ENCODE assay signal across 11 cellular contexts in the genomic region with DNA sequence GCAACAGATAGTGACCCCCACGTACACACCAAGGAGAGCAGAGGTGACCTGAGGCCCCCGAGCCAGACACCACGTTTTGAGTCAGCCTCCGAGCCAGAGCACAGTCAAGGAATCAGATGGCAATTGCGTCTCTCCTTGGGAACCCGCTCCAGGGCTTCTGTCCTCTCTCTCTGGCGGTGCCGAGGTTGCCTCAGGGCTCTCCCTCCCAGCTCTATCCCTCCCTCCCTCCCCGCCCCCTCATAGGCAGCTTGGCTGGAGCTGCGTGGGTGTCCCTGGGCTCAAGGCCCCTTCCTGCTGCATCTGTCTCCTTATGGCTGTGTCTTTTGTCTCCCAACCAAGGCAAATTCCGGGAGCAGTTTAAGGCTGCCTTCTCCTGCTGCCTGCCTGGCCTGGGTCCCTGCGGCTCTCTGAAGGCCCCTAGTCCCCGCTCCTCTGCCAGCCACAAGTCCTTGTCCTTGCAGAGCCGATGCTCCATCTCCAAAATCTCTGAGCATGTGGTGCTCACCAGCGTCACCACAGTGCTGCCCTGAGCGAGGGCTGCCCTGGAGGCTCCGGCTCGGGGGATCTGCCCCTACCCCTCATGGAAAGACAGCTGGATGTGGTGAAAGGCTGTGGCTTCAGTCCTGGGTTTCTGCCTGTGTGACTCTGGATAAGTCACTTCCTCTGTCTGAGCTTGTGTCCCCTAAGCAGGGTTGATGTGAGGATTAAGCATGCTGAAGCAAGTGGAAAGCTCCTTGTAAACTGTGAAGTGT. TPM values are rescaled to one million over a fixed set of nuclear protein-coding genes. Genes with fewer than 3 reads are reported as not detected.
DNase-seq lines count a peak whose midpoint lies in the region; ATAC-seq, FAIRE-seq and TF ChIP-seq lines count a peak whose summit lies in the region.
"Had no signal": no experiment of that assay in that cellular context is flagged by ENCODE, and none has a peak within 500 bp of the region (broad histone marks: within the 10 kb centered on the region; RNA-seq: fewer than 3 reads in every experiment).

No MANE protein-coding gene starts in this region.

- H3K4me1 ChIP-seq in astrocyte (ENCODE audit: insufficient read depth, low read length) = peaks cover 35% of the 10 kb centered on the region
- peaks cover 24 to 42% (median 34%) of the 10 kb centered on the region in 4 donors for H3K4me1 ChIP-seq in stomach

- no peaks in the 10 kb centered on the region for H3K27me3 ChIP-seq in astrocyte (ENCODE audit: insufficient read depth, low read length)
- no peaks in the 10 kb centered on the region for H3K27me3 ChIP-seq in stomach

- H3K4me3 Mint-ChIP-seq in astrocyte (ENCODE audit: unreplicated experiment) = no peak overlapping the region
- H3K4me3 Mint-ChIP-seq: immature natural killer cell had no signal

- intact Hi-C loops in stomach (cut with DNase I; ENCODE audit: low total_unique reads) = no loop called here

- no peaks in the 10 kb centered on the region for H3K9me3 ChIP-seq in astrocyte (ENCODE audit: insufficient read depth, low read depth, low read length)
- H3K9me3 ChIP-seq in stomach = no peaks in the 10 kb centered on the region

- H3K9me3 Mint-ChIP-seq in astrocyte (ENCODE audit: unreplicated experiment) = no peaks in the 10 kb centered on the region
- H3K9me3 Mint-ChIP-seq: immature natural killer cell had no signal

- H3K27ac ChIP-seq in astrocyte (ENCODE audit: low read depth, low read length) = no peak overlapping the region
- peak overlapping the region; percentile 74 to 87 (median 80) for H3K27ac ChIP-seq in stomach
- H3K27ac ChIP-seq: HL-60 had no signal

- no peaks in the 10 kb centered on the region for H3K27me3 Mint-ChIP-seq in astrocyte (ENCODE audit: low read depth, unreplicated experiment)

- 66 to 86% (median 82%) methylated on average over 17 to 18 of the region's 18 CpGs for WGBS in stomach, 5 donors

- FAIRE-seq in astrocyte (lab: Jason Lieb, UNC) = peak; percentile 39

- H3K4me2 ChIP-seq in astrocyte (ENCODE audit: low read length) = peak overlapping the region; percentile 67

- H4K20me1 ChIP-seq in astrocyte (ENCODE audit: insufficient read depth, low read length) = peaks cover 47% of the 10 kb centered on the region

- no peak for TF ChIP-seq CTCF in astrocyte (IDR thresholded peaks at IDR 0.05; ENCODE audit: insufficient read depth, low read depth, low read length)
- no peak for TF ChIP-seq CTCF in stomach (IDR thresholded peaks at IDR 0.05)

- peaks cover 35% of the 10 kb centered on the region for H3K4me1 Mint-ChIP-seq in astrocyte (ENCODE audit: low read depth, unreplicated experiment)

- no peaks in the 10 kb centered on the region for H3K79me2 ChIP-seq in astrocyte (ENCODE audit: insufficient read depth, low read length)

- DNase-seq in HT1080 (ENCODE audit: low read depth) (peak; percentile 49), astrocyte (ENCODE audit: low read depth) (no peak), islet precursor cell (peak; percentile 94), stomach (no peak)
- DNase-seq in activated CD8-positive, alpha-beta memory T cell treated with anti-CD3 and anti-CD28 coated beads for 24 hours = no peak
- no peak for DNase-seq in effector CD4-positive, alpha-beta T cell
- DNase-seq: immature natural killer cell, NCI-H510A treated with DMSO at 0.1 percent for 48 hours had no signal

- no peak for ATAC-seq in HG02870 (IDR thresholded peaks at IDR 0.05; ENCODE audit: unreplicated experiment)
- ATAC-seq: activated CD4-positive, CD25-positive, alpha-beta regulatory T cell treated with anti-CD3 and anti-CD28 coated beads, Interleukin-2, amount 50 U/mL, for 24 hours had no signal

- H3K4me3 ChIP-seq in astrocyte (ENCODE audit: insufficient read depth, low read depth, low read length) (no peak overlapping the region), stomach (no peak overlapping the region)

- H3K36me3 ChIP-seq in astrocyte (ENCODE audit: insufficient read depth, low read length) = peaks cover 11% of the 10 kb centered on the region
- H3K36me3 ChIP-seq in stomach = peaks cover 27 to 46% (median 43%) of the 10 kb centered on the region in 4 donors

- no peak for TF ChIP-seq EP300 in stomach (IDR thresholded peaks at IDR 0.05)

- peaks cover 24% of the 10 kb centered on the region for H3K36me3 Mint-ChIP-seq in astrocyte (ENCODE audit: low read depth, unreplicated experiment)

- H3K9ac ChIP-seq in astrocyte (ENCODE audit: low read length) = peak overlapping the region; percentile 2

- peak overlapping the region; percentile 67 for H3K27ac Mint-ChIP-seq in astrocyte (ENCODE audit: unreplicated experiment)
- H3K27ac Mint-ChIP-seq: immature natural killer cell had no signal

- no peak for TF ChIP-seq POLR2A in stomach (IDR thresholded peaks at IDR 0.05)

- peak overlapping the region; percentile 14 for H2AFZ ChIP-seq in astrocyte (ENCODE audit: low read depth, low read length)

RNA-seq across cellular contexts. Expression of gene HCRTR1, which starts 9.1 kb away (rescaled TPM):
- not detected in 2 replicates for total RNA-seq in HT1080 (2014; rRNA removed; shearing (Covaris generic))
- polyA plus RNA-seq in HT1080 (2015; cell fraction: cytosol; rRNA removed) = 0.06 and 0.07 TPM in 2 replicates
- 0.20 TPM in 1 of 2 replicates, not detected in the other for polyA plus RNA-seq in HT1080 (2015; cell fraction: nucleus; rRNA removed)
- total RNA-seq in astrocyte (not detected in 2 replicates), stomach (not detected)
- polyA plus RNA-seq in stomach = not detected
- polyA plus RNA-seq: immature natural killer cell had no signal

RNA-seq across cellular contexts. Expression of gene PEF1, which starts 18.0 kb away (rescaled TPM):
- 80.9 and 125 TPM in 2 replicates for total RNA-seq in HT1080 (2014; rRNA removed; shearing (Covaris generic))
- 70.5 and 73.9 TPM in 2 replicates for polyA plus RNA-seq in HT1080 (2015; cell fraction: cytosol; rRNA removed)
- polyA plus RNA-seq in HT1080 (2015; cell fraction: nucleus; rRNA removed) = 66.3 and 70.7 TPM in 2 replicates
- total RNA-seq in astrocyte (56.3 and 57.9 TPM in 2 replicates), stomach (10 to 100 TPM; 19.7 to 91.0 (median 69.6) TPM)
- 10 to 100 TPM; 54.7 to 71.9 (median 62.7) TPM for polyA plus RNA-seq in stomach

RNA-seq across cellular contexts. Expression of gene TINAGL1, which starts 50.3 kb away (rescaled TPM):
- 14.5 and 16.0 TPM in 2 replicates for total RNA-seq in HT1080 (2014; rRNA removed; shearing (Covaris generic))
- polyA plus RNA-seq in HT1080 (2015; cell fraction: cytosol; rRNA removed) = 53.4 and 55.5 TPM in 2 replicates
- polyA plus RNA-seq in HT1080 (2015; cell fraction: nucleus; rRNA removed) = 50.8 and 58.7 TPM in 2 replicates
- 3.9 and 5.7 TPM in 2 replicates for total RNA-seq in astrocyte
- total RNA-seq in stomach = 100 to 1,000 TPM in 4 of 5 donors, 10 to 100 TPM in 1; 88.1 to 691 (median 173) TPM
- 10 to 100 TPM; 17.9 to 43.8 (median 37.6) TPM for polyA plus RNA-seq in stomach
- polyA plus RNA-seq: immature natural killer cell had no signal

Comparison
In these comparisons a context has a peak if more than half of its experiments do, and no peak if none do; other contexts are left out.
1. DNase-seq: peak in HT1080 (single experiment) and islet precursor cell (single experiment); none in astrocyte (single experiment), stomach (single experiment), activated CD8-positive, alpha-beta memory T cell treated with anti-CD3 and anti-CD28 coated beads for 24 hours (single experiment) and effector CD4-positive, alpha-beta T cell (single experiment).